13 cellular contexts compared by ENCODE assay signal in the genomic region with DNA sequence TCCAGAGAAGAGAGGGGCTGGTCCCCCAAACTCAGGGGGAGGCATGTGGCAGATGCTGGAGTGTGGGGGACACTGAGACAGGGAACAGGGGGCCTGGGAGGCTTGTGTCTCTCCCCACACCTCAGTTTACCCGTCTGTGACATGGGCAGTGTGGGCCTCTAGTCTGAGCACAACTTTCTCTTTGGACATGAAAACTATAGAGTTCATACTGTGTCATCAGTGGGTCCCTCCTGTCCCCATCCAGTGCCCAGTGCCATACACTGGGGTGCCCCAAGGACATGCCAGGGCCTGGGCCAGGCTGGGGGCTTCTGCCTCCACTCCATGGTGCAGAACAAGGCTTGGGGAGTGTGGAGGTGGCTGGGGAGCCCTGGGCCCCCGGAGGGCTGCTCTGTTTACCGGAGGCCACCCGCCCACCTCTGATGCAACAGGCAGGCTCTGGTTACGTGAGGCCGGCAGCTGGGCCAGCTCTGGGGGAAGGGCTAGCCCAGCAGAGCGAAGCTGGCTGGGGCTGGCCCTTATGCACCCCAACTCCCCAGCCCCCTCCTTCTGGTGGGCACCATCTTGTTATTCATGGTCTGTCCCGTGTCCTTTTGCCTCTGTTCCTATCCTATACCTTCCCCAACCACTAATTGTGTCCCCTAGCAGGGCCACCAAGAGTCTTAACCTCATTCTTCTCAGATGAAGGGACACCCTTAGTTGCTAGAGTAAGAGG. TPM values are rescaled to one million over a fixed set of nuclear protein-coding genes. Genes with fewer than 3 reads are reported as not detected.
DNase-seq lines count a peak whose midpoint lies in the region; TF ChIP-seq lines count a peak whose summit lies in the region.
"Had no signal": no experiment of that assay in that cellular context is flagged by ENCODE, and none has a peak within 500 bp of the region (broad histone marks: within the 10 kb centered on the region; RNA-seq: fewer than 3 reads in every experiment).

No MANE protein-coding gene starts in this region.

- H3K4me3 Mint-ChIP-seq in activated naive CD4-positive, alpha-beta T cell treated with anti-CD3 and anti-CD28 coated beads, Interleukin-2, amount 10 ng/mL, durations not matched to agents 7 days and 5 days: no peak overlapping the region
- H3K4me3 Mint-ChIP-seq: naive thymus-derived CD8-positive, alpha-beta T cell had no signal

- H3K9me3 ChIP-seq in trophoblast cell (ENCODE audit: insufficient read depth, low read depth, low read length) (no peaks in the 10 kb centered on the region), transverse colon (no peaks in the 10 kb centered on the region)
- H3K9me3 ChIP-seq: thoracic aorta had no signal

- intact Hi-C loops in transverse colon (cut with DNase I; ENCODE audit: low total_unique reads): loop anchor here (10.0 kb wide), 1 partner anchor 117 kb away; no protein-coding TSS in a partner anchor

- H3K27me3 ChIP-seq in trophoblast cell (ENCODE audit: insufficient read depth, low read length) (no peaks in the 10 kb centered on the region), transverse colon (no peaks in the 10 kb centered on the region)
- H3K27me3 ChIP-seq: dorsolateral prefrontal cortex had no signal

- H2AFZ ChIP-seq in trophoblast cell (ENCODE audit: insufficient read depth, low read length, poor library complexity): no peak overlapping the region

- H4K91ac ChIP-seq in trophoblast cell (ENCODE audit: low read depth, low read length): peak overlapping the region; percentile 26

- no peak overlapping the region for H2BK12ac ChIP-seq in trophoblast cell (ENCODE audit: low read length)

- H3K4me1 Mint-ChIP-seq in activated naive CD4-positive, alpha-beta T cell treated with anti-CD3 and anti-CD28 coated beads, Interleukin-2, amount 10 ng/mL, durations not matched to agents 7 days and 5 days: peaks cover 14% of the 10 kb centered on the region

- no peak overlapping the region for H3K4me3 ChIP-seq in choroid plexus epithelial cell (ENCODE audit: low read depth, low read length)
- no peak overlapping the region for H3K4me3 ChIP-seq in trophoblast cell (ENCODE audit: low read depth, low read length)
- H3K4me3 ChIP-seq in transverse colon: no peak overlapping the region
- H3K4me3 ChIP-seq: dorsolateral prefrontal cortex, thoracic aorta had no signal

- H3K36me3 ChIP-seq in trophoblast cell (ENCODE audit: control insufficient read depth in 1 of 2, insufficient read depth in 2 of 2, low read length in 2 of 2): peaks cover 0 to 4% of the 10 kb centered on the region in 2 experiments
- H3K36me3 ChIP-seq in transverse colon: peaks cover 0 to 2% (median 0%) of the 10 kb centered on the region in 4 donors
- H3K36me3 ChIP-seq: thoracic aorta had no signal

- no peak overlapping the region for H2BK120ac ChIP-seq in trophoblast cell (ENCODE audit: insufficient read depth, low read length, poor library complexity)

- no peak for TF ChIP-seq EP300 in transverse colon (IDR thresholded peaks at IDR 0.05; ENCODE audit: low read depth)

- H3K4me2 ChIP-seq in trophoblast cell (ENCODE audit: low read length): no peak overlapping the region

- H3K23ac ChIP-seq in trophoblast cell (ENCODE audit: low read length): no peak overlapping the region

- H3K27ac Mint-ChIP-seq in activated naive CD4-positive, alpha-beta T cell treated with anti-CD3 and anti-CD28 coated beads, Interleukin-2, amount 10 ng/mL, durations not matched to agents 7 days and 5 days: no peak overlapping the region

- no peak overlapping the region for H4K12ac ChIP-seq in trophoblast cell (ENCODE audit: low read depth, low read length)

- H4K8ac ChIP-seq in trophoblast cell (ENCODE audit: low read depth, low read length): no peak overlapping the region

- H3K14ac ChIP-seq in trophoblast cell (ENCODE audit: low read length): no peak overlapping the region

- H2BK5ac ChIP-seq in trophoblast cell (ENCODE audit: low read depth, low read length, poor library complexity): no peak overlapping the region

- H3K4ac ChIP-seq in trophoblast cell (ENCODE audit: low read depth, low read length): no peak overlapping the region

- no peak overlapping the region for H3K9ac ChIP-seq in trophoblast cell (ENCODE audit: low read length)

- DNase-seq in NCI-H1436 (lab: John Stamatoyannopoulos, UW) (peak; percentile 5), NCI-H1436 treated with DMSO at 0.1 percent for 48 hours (lab: John Stamatoyannopoulos, UW) (no peak), NCI-H2107 (lab: John Stamatoyannopoulos, UW) (peak; percentile 59), choroid plexus epithelial cell (ENCODE audit: low read depth) (peak; percentile 80), trophoblast cell (no peak), transverse colon (no peak), AG20443 (ENCODE audit: low spot score) (no peak)
- no peak for DNase-seq in activated naive CD4-positive, alpha-beta T cell treated with anti-CD3 and anti-CD28 coated beads, Interleukin-2, amount 10 ng/mL, durations not matched to agents 7 days and 5 days
- DNase-seq: activated naive CD4-positive, alpha-beta T cell; dorsolateral prefrontal cortex; naive thymus-derived CD8-positive, alpha-beta T cell had no signal

- no peak overlapping the region for H3K18ac ChIP-seq in trophoblast cell (ENCODE audit: low read length)

- in situ Hi-C loops in transverse colon (cut with MboI; ENCODE audit: low pct_ligation_motif_present in 1 of 4, low pct_unique_long_range_greater_than_20kb in 1 of 4, low sequenced_read_pairs in 3 of 4): no loop called here

- no peaks in the 10 kb centered on the region for H3K79me1 ChIP-seq in trophoblast cell (ENCODE audit: low read length)

- H3K36me3 Mint-ChIP-seq in activated naive CD4-positive, alpha-beta T cell treated with anti-CD3 and anti-CD28 coated beads, Interleukin-2, amount 10 ng/mL, durations not matched to agents 7 days and 5 days: peaks cover 3% of the 10 kb centered on the region

- H3K27me3 Mint-ChIP-seq in activated naive CD4-positive, alpha-beta T cell treated with anti-CD3 and anti-CD28 coated beads, Interleukin-2, amount 10 ng/mL, durations not matched to agents 7 days and 5 days: peaks cover 21% of the 10 kb centered on the region
- H3K27me3 Mint-ChIP-seq: naive thymus-derived CD8-positive, alpha-beta T cell had no signal

- no peaks in the 10 kb centered on the region for H3K9me3 Mint-ChIP-seq in activated naive CD4-positive, alpha-beta T cell treated with anti-CD3 and anti-CD28 coated beads, Interleukin-2, amount 10 ng/mL, durations not matched to agents 7 days and 5 days
- H3K9me3 Mint-ChIP-seq: naive thymus-derived CD8-positive, alpha-beta T cell had no signal

- no peak for TF ChIP-seq CTCF in choroid plexus epithelial cell (conservative IDR thresholded peaks at IDR 0.05; ENCODE audit: low read depth, low read length)
- no peak for TF ChIP-seq CTCF in transverse colon (IDR thresholded peaks at IDR 0.05)

- CTCF ChIA-PET in activated naive CD4-positive, alpha-beta T cell treated with anti-CD3 and anti-CD28 coated beads, Interleukin-2, amount 10 ng/mL, durations not matched to agents 7 days and 5 days (lab: Charles Lee): interaction anchor here (0.7 to 1.0 kb wide), 2 partner anchors 29 to 32 kb away, joined by 3 read pairs; no protein-coding TSS in a partner anchor

- no peaks in the 10 kb centered on the region for H3K79me2 ChIP-seq in trophoblast cell (ENCODE audit: control insufficient read depth, insufficient read depth, low read length, poor library complexity)

- H3K27ac ChIP-seq in trophoblast cell (ENCODE audit: low read depth, low read length): no peak overlapping the region
- no peak overlapping the region for H3K27ac ChIP-seq in transverse colon
- H3K27ac ChIP-seq: dorsolateral prefrontal cortex, thoracic aorta had no signal

- TF ChIP-seq POLR2A in transverse colon (IDR thresholded peaks at IDR 0.05): no peak

- H3K4me1 ChIP-seq in trophoblast cell (ENCODE audit: control insufficient read depth in 1 of 2, insufficient read depth in 2 of 2, low read length in 2 of 2) (peaks cover 0 to 5% of the 10 kb centered on the region in 2 experiments), transverse colon (peaks cover 0 to 8% (median 8%) of the 10 kb centered on the region in 4 donors)

- no CpG with 5 or more reads among the region's 8 CpGs for WGBS in trophoblast cell (ENCODE audit: extremely low coverage, insufficient coverage, insufficient read length)
- WGBS in transverse colon (ENCODE audit: low coverage in 1 of 2), 2 donors: 73 to 100% methylated on average over 1 to 7 of the region's 8 CpGs

- H2AK5ac ChIP-seq in trophoblast cell (ENCODE audit: low read length): no peak overlapping the region

RNA-seq across cellular contexts. Expression of gene MEF2B, which starts 1.9 kb away (rescaled TPM):
- polyA plus RNA-seq in trophoblast cell (2013): 1.1 and 1.2 TPM in 2 replicates
- under 1 TPM in 1 of 4 donors, not detected in 3; 0.95 TPM for total RNA-seq in transverse colon
- total RNA-seq: A172 had no signal

RNA-seq across cellular contexts. Expression of gene BORCS8, which starts 20.0 kb away (rescaled TPM):
- 18.6 and 19.2 TPM in 2 replicates for polyA plus RNA-seq in trophoblast cell (2013)
- total RNA-seq in transverse colon: 100 to 1,000 TPM in 1 of 4 donors, 10 to 100 TPM in 3; 13.0 to 132 (median 26.6) TPM

RNA-seq across cellular contexts. Expression of gene RFXANK, which starts 20.1 kb away (rescaled TPM):
- polyA plus RNA-seq in trophoblast cell (2013): 108 and 112 TPM in 2 replicates
- total RNA-seq in transverse colon: 10 to 100 TPM; 35.9 to 51.1 (median 48.6) TPM

RNA-seq across cellular contexts. Expression of gene NR2C2AP, which starts 31.2 kb away (rescaled TPM):
- polyA plus RNA-seq in trophoblast cell (2013): 9.3 and 10.1 TPM in 2 replicates
- 10 to 100 TPM in 1 of 4 donors, 1 to 10 TPM in 3; 2.2 to 12.3 (median 6.4) TPM for total RNA-seq in transverse colon

RNA-seq across cellular contexts. Expression of gene TMEM161A, which starts 33.7 kb away (rescaled TPM):
- 18.3 and 18.4 TPM in 2 replicates for polyA plus RNA-seq in trophoblast cell (2013)
- 10 to 100 TPM; 16.9 to 41.9 (median 18.5) TPM for total RNA-seq in transverse colon

Comparison
In these comparisons a context has a peak if more than half of its experiments do, and no peak if none do; other contexts are left out.
1. DNase-seq: peak in NCI-H1436 (single experiment), NCI-H2107 (single experiment) and choroid plexus epithelial cell (single experiment); none in NCI-H1436 treated with DMSO at 0.1 percent for 48 hours (single experiment), trophoblast cell (0 of 2), transverse colon (single experiment), AG20443 (single experiment) and activated naive CD4-positive, alpha-beta T cell treated with anti-CD3 and anti-CD28 coated beads, Interleukin-2, amount 10 ng/mL, durations not matched to agents 7 days and 5 days (single experiment).